17 cellular contexts compared by ENCODE assay signal in genomic region chr16:13542284-13542683, GRCh38.
DNase-seq lines count a peak whose midpoint lies in the region; ATAC-seq, FAIRE-seq and TF ChIP-seq lines count a peak whose summit lies in the region.
"Had no signal": no experiment of that assay in that cellular context is flagged by ENCODE, and none has a peak within 500 bp of the region (broad histone marks: within the 10 kb centered on the region; RNA-seq: fewer than 3 reads in every experiment).

No MANE protein-coding gene starts in this region.

- TF ChIP-seq POLR2A in GM12878 (IDR thresholded peaks at IDR 0.05; ENCODE audit: low read depth, low read length): no peak

- H3K9ac ChIP-seq in GM12878 (ENCODE audit: control insufficient read depth, insufficient read depth, low read length): no peak overlapping the region

- no peak for ATAC-seq in GM12878
- peak; percentile 22 for ATAC-seq in esophagus mucosa

- H3K9me3 ChIP-seq in GM12878 (replicated peaks; ENCODE audit: control insufficient read depth, insufficient read depth, low read length): no peaks in the 10 kb centered on the region

- no peaks in the 10 kb centered on the region for H3K27me3 ChIP-seq in GM12878 (replicated peaks in 1 of 2; ENCODE audit: control insufficient read depth in 2 of 2, insufficient read depth in 2 of 2, low read length in 1 of 2)

- BruUV-seq in GM12878 (replicated peaks; lab: Mats Ljungman, UMichigan): no TSS peak

- POLR2A ChIA-PET in GM12878 (lab: Charles Lee): no interaction called here

- no peaks in the 10 kb centered on the region for H4K20me1 ChIP-seq in GM12878 (ENCODE audit: control insufficient read depth, insufficient read depth)

- no peaks in the 10 kb centered on the region for H3K36me3 ChIP-seq in GM12878 (ENCODE audit: control insufficient read depth in 2 of 2, insufficient read depth in 2 of 2, low read length in 1 of 2)

- TF ChIP-seq RAD21 in GM12878 (IDR thresholded peaks at IDR 0.05; ENCODE audit: insufficient read depth, low read depth, low read length): no peak

- CTCF ChIA-PET in GM12878 (lab: Yijun Ruan, JAX): interaction anchor here (0.6 to 1.3 kb wide), 5 partner anchors 18 to 645 kb away, joined by 3 to 6 read pairs (median 3); no protein-coding TSS in a partner anchor

- SMC1A ChIA-PET in GM12878 (lab: Charles Lee; ENCODE audit: uncharacterized antibody, unreplicated experiment): interaction anchor here (0.6 to 2.0 kb wide), 6 partner anchors 10 to 225 kb away, joined by 3 to 8 read pairs (median 5); no protein-coding TSS in a partner anchor

- no peak for FAIRE-seq in GM12878 (lab: Jason Lieb, UNC)
- FAIRE-seq: GM12891 had no signal

- no peaks in the 10 kb centered on the region for H3K4me1 ChIP-seq in GM12878 (ENCODE audit: control insufficient read depth, insufficient read depth, low read length)

- in situ Hi-C loops in GM12878 (cut with MboI): no loop called here

- TF ChIP-seq CTCF in C4-2B (conservative IDR thresholded peaks at IDR 0.05) (0 out of 2 replicates have a peak, but pooled peaks have one; percentile 6), GM12875 (IDR thresholded peaks at IDR 0.05; ENCODE audit: borderline replicate concordance, insufficient read depth, low read depth, low read length) (peak; percentile 33; the same call in 1 of the 2 replicates), GM12878 (IDR thresholded peaks at IDR 0.05 in 2 of 3, conservative IDR thresholded peaks at IDR 0.05 in 1 of 3; ENCODE audit: control insufficient read depth in 2 of 3, extremely low read depth in 1 of 3, insufficient read depth in 1 of 3, low read depth in 3 of 3, low read length in 3 of 3) (no peak)

- no peak for TF ChIP-seq EP300 in GM12878 (IDR thresholded peaks at IDR 0.05; ENCODE audit: borderline replicate concordance in 1 of 2, control insufficient read depth in 1 of 2, low read depth in 2 of 2, low read length in 2 of 2)

- RAD21 ChIA-PET in GM12878 (lab: Charles Lee; ENCODE audit: unreplicated experiment): no interaction called here

- no peak overlapping the region for H3K27ac ChIP-seq in C4-2B
- no peak overlapping the region for H3K27ac ChIP-seq in GM12878 (ENCODE audit: control insufficient read depth, insufficient read depth)
- H3K27ac ChIP-seq: HL-60 had no signal

- no peak overlapping the region for H3K4me2 ChIP-seq in GM12878 (ENCODE audit: control insufficient read depth, insufficient read depth)

- H2AFZ ChIP-seq in GM12878 (ENCODE audit: control insufficient read depth, low read depth, low read length): no peak overlapping the region

- intact Hi-C loops in GM12878 (cut with micrococcal nuclease; ENCODE audit: unreplicated experiment): no loop called here

- DNase-seq in GM12878 (ENCODE audit: low read depth, low spot score) (no peak), HuH-7 (ENCODE audit: low spot score) (no peak), DMS79 treated with DMSO at 0.1 percent for 48 hours (lab: John Stamatoyannopoulos, UW) (no peak), AG20443 (ENCODE audit: low spot score) (no peak)
- DNase-seq: 8988T; C1 segment of cervical spinal cord; CD4-positive, alpha-beta memory T cell; DMS79; GF-D8; H7; IMR-90; KG1 had no signal

- H3K4me3 ChIP-seq in GM12875 (ENCODE audit: low read depth, low read length) (no peak overlapping the region), GM12878 (no peak overlapping the region)

- no peaks in the 10 kb centered on the region for H3K79me2 ChIP-seq in GM12878 (ENCODE audit: control insufficient read depth, insufficient read depth, low read length)

- 36% methylated on average over 2 of the region's 2 CpGs for WGBS in GM12878 (ENCODE audit: insufficient coverage, insufficient replicate concordance, low lambda C conversion rate, missing lambda C conversion rate)

TF ChIP-seq in GM12878, 131 proteins besides CTCF, POLR2A, EP300 and RAD21:
- TF ChIP-seq SMARCA5 (IDR thresholded peaks at IDR 0.05) (0 out of 2 replicates have a peak, but pooled peaks have one; percentile 40), SIN3A (IDR thresholded peaks at IDR 0.05; ENCODE audit: low read depth, low read length) (no peak), PAX8 (IDR thresholded peaks at IDR 0.05) (no peak)

Comparison
In these comparisons a context has a peak if more than half of its experiments do, and no peak if none do; other contexts are left out.
1. CTCF ChIP-seq: peak in C4-2B (single experiment) and GM12875 (single experiment); none in GM12878 (0 of 3).